ENCODE assay signal across 20 cellular contexts in genomic region chr11:75302346-75302745, GRCh38. TPM values are rescaled to one million over a fixed set of nuclear protein-coding genes. Genes with fewer than 3 reads are reported as not detected.
DNase-seq lines count a peak whose midpoint lies in the region; ATAC-seq and TF ChIP-seq lines count a peak whose summit lies in the region.
"Had no signal": no experiment of that assay in that cellular context is flagged by ENCODE, and none has a peak within 500 bp of the region (broad histone marks: within the 10 kb centered on the region; RNA-seq: fewer than 3 reads in every experiment).

No MANE protein-coding gene starts in this region.

- WGBS in endodermal cell (ENCODE audit: insufficient coverage in 1 of 2, insufficient read length in 1 of 2), 2 experiments: 92 to 100% methylated on average over 1 to 4 of the region's 4 CpGs

- POLR2A ChIA-PET in activated CD4-positive, alpha-beta T cell treated with anti-CD3 and anti-CD28 coated beads, Interleukin-2, amount 10 ng/mL, durations not matched to agents 7 days and 5 days (lab: Charles Lee): no interaction called here

- no peaks in the 10 kb centered on the region for H3K27me3 Mint-ChIP-seq in endodermal cell (ENCODE audit: insufficient read depth)
- H3K27me3 Mint-ChIP-seq in activated CD4-positive, alpha-beta T cell treated with anti-CD3 and anti-CD28 coated beads, Interleukin-2, amount 10 ng/mL, durations not matched to agents 7 days and 5 days: no peaks in the 10 kb centered on the region
- H3K27me3 Mint-ChIP-seq: activated naive CD8-positive, alpha-beta T cell treated with anti-CD3 and anti-CD28 coated beads, Interleukin-2, amount 50 U/mL, for 24 hours; central memory CD8-positive, alpha-beta T cell had no signal

- no peak for ATAC-seq in GM18870 (IDR thresholded peaks at IDR 0.05; ENCODE audit: unreplicated experiment)
- ATAC-seq: activated naive CD8-positive, alpha-beta T cell treated with anti-CD3 and anti-CD28 coated beads, Interleukin-2, amount 50 U/mL, for 24 hours; stimulated activated naive CD8-positive, alpha-beta T cell treated with anti-CD3 and anti-CD28 coated beads, Interleukin-15, Interleukin-2, amounts not matched to agents 100 U/mL and 50 U/mL, for 24 hours had no signal

- no peaks in the 10 kb centered on the region for H3K27me3 ChIP-seq in HUES6 (ENCODE audit: control insufficient read depth, insufficient read depth, low read length)
- H3K27me3 ChIP-seq in endodermal cell (ENCODE audit: control insufficient read depth, insufficient read depth, low read length, poor library complexity, severe bottlenecking): no peaks in the 10 kb centered on the region
- H3K27me3 ChIP-seq in layer of hippocampus (ENCODE audit: control insufficient read depth, insufficient read depth, low read length): no peaks in the 10 kb centered on the region
- no peaks in the 10 kb centered on the region for H3K27me3 ChIP-seq in stomach smooth muscle (ENCODE audit: control insufficient read depth in 1 of 2, insufficient read depth in 2 of 2, low read length in 2 of 2)
- H3K27me3 ChIP-seq: BE2C had no signal

- H3K4me1 ChIP-seq in HUES6 (ENCODE audit: control insufficient read depth, insufficient read depth, low read length) (peaks cover 47% of the 10 kb centered on the region), endodermal cell (ENCODE audit: control insufficient read depth, insufficient read depth, low read length) (no peaks in the 10 kb centered on the region), stomach smooth muscle (ENCODE audit: control insufficient read depth, insufficient read depth, low read length) (peaks cover 45% of the 10 kb centered on the region)
- H3K4me1 ChIP-seq: parathyroid adenoma had no signal

- H3K36me3 ChIP-seq in HUES6 (ENCODE audit: control insufficient read depth, insufficient read depth, low read length): no peaks in the 10 kb centered on the region; the same call in 1 of the 2 replicates
- peaks cover 10% of the 10 kb centered on the region for H3K36me3 ChIP-seq in endodermal cell (ENCODE audit: control insufficient read depth, insufficient read depth, low read length)
- peaks cover 0 to 3% of the 10 kb centered on the region in 2 donors for H3K36me3 ChIP-seq in stomach smooth muscle (ENCODE audit: control insufficient read depth in 2 of 2, insufficient read depth in 2 of 2, low read length in 2 of 2)

- H3K4me3 ChIP-seq in HUES6 (ENCODE audit: low read depth, low read length): no peak overlapping the region
- H3K4me3 ChIP-seq in endodermal cell (ENCODE audit: low read length): no peak overlapping the region
- peak overlapping the region in 1 of 2 donors; percentile 22 for H3K4me3 ChIP-seq in stomach smooth muscle (ENCODE audit: low read length in 2 of 2)

- CTCF ChIA-PET in activated CD4-positive, alpha-beta T cell treated with anti-CD3 and anti-CD28 coated beads, Interleukin-2, amount 10 ng/mL, durations not matched to agents 7 days and 5 days (lab: Charles Lee): no interaction called here

- no peaks in the 10 kb centered on the region for H3K9me3 Mint-ChIP-seq in endodermal cell
- H3K9me3 Mint-ChIP-seq in activated CD4-positive, alpha-beta T cell treated with anti-CD3 and anti-CD28 coated beads, Interleukin-2, amount 10 ng/mL, durations not matched to agents 7 days and 5 days: no peaks in the 10 kb centered on the region
- H3K9me3 Mint-ChIP-seq: activated naive CD8-positive, alpha-beta T cell treated with anti-CD3 and anti-CD28 coated beads, Interleukin-2, amount 50 U/mL, for 24 hours; central memory CD8-positive, alpha-beta T cell had no signal

- peaks cover 17% of the 10 kb centered on the region for H3K36me3 Mint-ChIP-seq in endodermal cell (ENCODE audit: low read depth)
- H3K36me3 Mint-ChIP-seq in activated CD4-positive, alpha-beta T cell treated with anti-CD3 and anti-CD28 coated beads, Interleukin-2, amount 10 ng/mL, durations not matched to agents 7 days and 5 days (ENCODE audit: low read depth): no peaks in the 10 kb centered on the region

- H3K9ac ChIP-seq in HUES6 (ENCODE audit: low read length) (peak overlapping the region; percentile 2), endodermal cell (ENCODE audit: extremely low read depth, low read length, poor library complexity, severe bottlenecking) (no peak overlapping the region), stomach smooth muscle (ENCODE audit: low read length in 2 of 2) (no peak overlapping the region)
- H3K9ac ChIP-seq: parathyroid adenoma had no signal

- H3K27ac Mint-ChIP-seq in endodermal cell: peak overlapping the region; percentile 90
- H3K27ac Mint-ChIP-seq in activated CD4-positive, alpha-beta T cell treated with anti-CD3 and anti-CD28 coated beads, Interleukin-2, amount 10 ng/mL, durations not matched to agents 7 days and 5 days: no peak overlapping the region
- H3K27ac Mint-ChIP-seq: activated naive CD8-positive, alpha-beta T cell treated with anti-CD3 and anti-CD28 coated beads, Interleukin-2, amount 50 U/mL, for 24 hours had no signal

- H3K4me3 Mint-ChIP-seq in endodermal cell: no peak overlapping the region
- no peak overlapping the region for H3K4me3 Mint-ChIP-seq in activated CD4-positive, alpha-beta T cell treated with anti-CD3 and anti-CD28 coated beads, Interleukin-2, amount 10 ng/mL, durations not matched to agents 7 days and 5 days
- H3K4me3 Mint-ChIP-seq: activated naive CD8-positive, alpha-beta T cell treated with anti-CD3 and anti-CD28 coated beads, Interleukin-2, amount 50 U/mL, for 24 hours; central memory CD8-positive, alpha-beta T cell had no signal

- peaks cover 18% of the 10 kb centered on the region for H3K4me1 Mint-ChIP-seq in endodermal cell
- H3K4me1 Mint-ChIP-seq in activated CD4-positive, alpha-beta T cell treated with anti-CD3 and anti-CD28 coated beads, Interleukin-2, amount 10 ng/mL, durations not matched to agents 7 days and 5 days: peaks cover 3% of the 10 kb centered on the region

- H3K27ac ChIP-seq in HUES6 (ENCODE audit: low read depth, low read length): no peak overlapping the region
- no peak overlapping the region for H3K27ac ChIP-seq in endodermal cell (ENCODE audit: low read depth, low read length)
- peak overlapping the region; percentile 77 for H3K27ac ChIP-seq in layer of hippocampus (ENCODE audit: low read depth, low read length)
- peak overlapping the region; percentile 53 for H3K27ac ChIP-seq in stomach smooth muscle (ENCODE audit: low read length)
- H3K27ac ChIP-seq: HL-60, parathyroid adenoma had no signal

- H3K9me3 ChIP-seq in HUES6 (ENCODE audit: control insufficient read depth, insufficient read depth, low read depth, low read length): no peaks in the 10 kb centered on the region
- H3K9me3 ChIP-seq in endodermal cell (ENCODE audit: control insufficient read depth, low read length): no peaks in the 10 kb centered on the region
- H3K9me3 ChIP-seq in stomach smooth muscle (ENCODE audit: control insufficient read depth in 2 of 2, low read length in 2 of 2): no peaks in the 10 kb centered on the region
- H3K9me3 ChIP-seq: BE2C had no signal

- no peak for TF ChIP-seq CTCF in endodermal cell (conservative IDR thresholded peaks at IDR 0.05)

- DNase-seq in endodermal cell (no peak), DMS79 treated with DMSO at 0.1 percent for 48 hours (lab: John Stamatoyannopoulos, UW) (no peak), NCI-H146 (lab: John Stamatoyannopoulos, UW) (no peak)
- DNase-seq in activated CD4-positive, alpha-beta T cell treated with anti-CD3 and anti-CD28 coated beads, Interleukin-2, amount 10 ng/mL, durations not matched to agents 7 days and 5 days: no peak
- DNase-seq: activated CD4-positive, alpha-beta T cell treated with anti-CD3 and anti-CD28 coated beads for 4 hours; activated naive CD8-positive, alpha-beta T cell treated with anti-CD3 and anti-CD28 coated beads, Interleukin-2, amount 50 U/mL, for 24 hours; activated T-cell treated with anti-CD3 and anti-CD28 coated beads for 4 hours; BE2C; KBM-7; NCI-H1105; NK-92 treated with Interleukin-12 subunit alpha and Interleukin-12 subunit beta, amount 100 ng/mL, for 24 hours; stimulated activated naive CD8-positive, alpha-beta T cell treated with anti-CD3 and anti-CD28 coated beads, Interleukin-15, Interleukin-2, amounts not matched to agents 100 U/mL and 50 U/mL, for 24 hours; T-helper 2 cell had no signal

RNA-seq across cellular contexts. Expression of gene ARRB1, which starts 49.1 kb away (rescaled TPM):
- total RNA-seq in endodermal cell: 100 to 1,000 TPM in 1 of 2 donors, 10 to 100 TPM in 1; 41.7 to 128 TPM
- polyA plus RNA-seq in endodermal cell (2013, experiment 1 of 2): 19.7 TPM
- polyA plus RNA-seq in endodermal cell (2013, experiment 2 of 2): 23.1 TPM
- total RNA-seq in activated CD4-positive, alpha-beta T cell treated with anti-CD3 and anti-CD28 coated beads, Interleukin-2, amount 10 ng/mL, durations not matched to agents 7 days and 5 days: 10 to 100 TPM; 24.3 to 29.5 TPM

Comparison
In these comparisons a context has a peak if more than half of its experiments do, and no peak if none do; other contexts are left out.
1. H3K27ac ChIP-seq: peak in layer of hippocampus (single experiment) and stomach smooth muscle (single experiment); none in HUES6 (single experiment) and endodermal cell (single experiment).